ENCODE assay signal across 15 cellular contexts in the genomic region with DNA sequence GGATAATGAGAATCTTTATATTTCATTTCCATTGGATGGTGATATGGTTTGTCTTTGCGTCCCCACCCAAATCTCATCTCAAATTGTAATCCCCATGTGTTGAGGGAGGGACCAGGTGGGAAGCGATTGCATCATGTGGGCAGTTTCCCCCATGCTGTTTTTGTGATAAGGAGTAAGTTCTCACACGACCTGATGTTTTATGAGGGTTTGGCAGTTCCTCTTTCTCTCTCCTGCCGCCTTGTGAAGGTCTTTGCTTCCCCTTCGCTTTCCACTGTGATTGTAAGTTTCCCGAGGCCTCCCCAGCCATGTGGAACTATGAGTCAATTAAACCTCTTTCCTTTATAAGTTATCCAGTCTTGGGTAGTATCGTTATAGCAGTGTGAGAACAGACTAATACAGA. TPM values are rescaled to one million over a fixed set of nuclear protein-coding genes. Genes with fewer than 3 reads are reported as not detected.
DNase-seq lines count a peak whose midpoint lies in the region; ATAC-seq and TF ChIP-seq lines count a peak whose summit lies in the region.
"Had no signal": no experiment of that assay in that cellular context is flagged by ENCODE, and none has a peak within 500 bp of the region (broad histone marks: within the 10 kb centered on the region; RNA-seq: fewer than 3 reads in every experiment).

No MANE protein-coding gene starts in this region.

- no peak for TF ChIP-seq CTCF in endothelial cell (IDR thresholded peaks at IDR 0.05; ENCODE audit: unreplicated experiment)

- H3K36me3 Mint-ChIP-seq in endothelial cell (ENCODE audit: low read depth, unreplicated experiment), result peaks cover 7% of the 10 kb centered on the region

- H3K4me3 Mint-ChIP-seq in endothelial cell (ENCODE audit: unreplicated experiment), result no peak overlapping the region
- H3K4me3 Mint-ChIP-seq: CD4-positive, CD25-positive, alpha-beta regulatory T cell; T-helper 1 cell treated with Interleukin-12 subunit alpha and Interleukin-12 subunit beta and Interleukin-4 antibody, amounts not matched to agents 30 μg/mL and 1 μg/mL, for 36 hours had no signal

- H3K4me1 Mint-ChIP-seq in endothelial cell (ENCODE audit: unreplicated experiment), result peaks cover 13% of the 10 kb centered on the region
- H3K4me1 Mint-ChIP-seq: CD4-positive, CD25-positive, alpha-beta regulatory T cell had no signal

- H3K27me3 Mint-ChIP-seq in endothelial cell (ENCODE audit: unreplicated experiment), result peaks cover 2% of the 10 kb centered on the region

- no peak for ATAC-seq in GM18519 (IDR thresholded peaks at IDR 0.05; ENCODE audit: low FRiP score, unreplicated experiment)
- ATAC-seq in HG03460 (IDR thresholded peaks at IDR 0.05; ENCODE audit: unreplicated experiment), result no peak

- no peaks in the 10 kb centered on the region for H3K9me3 Mint-ChIP-seq in endothelial cell (ENCODE audit: unreplicated experiment)
- H3K9me3 Mint-ChIP-seq: T-helper 1 cell treated with Interleukin-12 subunit alpha and Interleukin-12 subunit beta and Interleukin-4 antibody, amounts not matched to agents 30 μg/mL and 1 μg/mL, for 36 hours had no signal

- H3K27ac Mint-ChIP-seq in endothelial cell (ENCODE audit: unreplicated experiment), result peak overlapping the region; percentile 44
- H3K27ac Mint-ChIP-seq: T-helper 1 cell treated with Interleukin-12 subunit alpha and Interleukin-12 subunit beta and Interleukin-4 antibody, amounts not matched to agents 30 μg/mL and 1 μg/mL, for 36 hours had no signal

- DNase-seq in GDM1 (lab: John Stamatoyannopoulos, UW) (peak; percentile 62), Kasumi-1 (lab: John Stamatoyannopoulos, UW) (peak; percentile 68 to 82), SKM-1 treated with dmso at 0.1 percent for 144 hours (lab: John Stamatoyannopoulos, UW; ENCODE audit: unreplicated experiment) (peak; percentile 74), endothelial cell (ENCODE audit: low spot score) (no peak), HuH-7.5 (ENCODE audit: low spot score) (no peak), NCI-H1092 (lab: John Stamatoyannopoulos, UW) (no peak)
- DNase-seq: AML-193; CD4-positive, CD25-positive, alpha-beta regulatory T cell; DMS79 treated with DMSO at 0.1 percent for 48 hours; NCI-H1417 treated with DMSO at 0.1 percent for 48 hours; NCI-H2081; NCI-H524 had no signal

RNA-seq across cellular contexts. Expression of a gene that starts 59.4 kb away (rescaled TPM):
- total RNA-seq in endothelial cell (ENCODE audit: unreplicated experiment), result 183 TPM

Comparison
In these comparisons a context has a peak if more than half of its experiments do, and no peak if none do; other contexts are left out.
1. DNase-seq: peak in GDM1 (single experiment), Kasumi-1 (2 of 2) and SKM-1 treated with dmso at 0.1 percent for 144 hours (single experiment); none in endothelial cell (single experiment), HuH-7.5 (single experiment) and NCI-H1092 (single experiment).